27 cellular contexts compared by ENCODE assay signal in the genomic region with DNA sequence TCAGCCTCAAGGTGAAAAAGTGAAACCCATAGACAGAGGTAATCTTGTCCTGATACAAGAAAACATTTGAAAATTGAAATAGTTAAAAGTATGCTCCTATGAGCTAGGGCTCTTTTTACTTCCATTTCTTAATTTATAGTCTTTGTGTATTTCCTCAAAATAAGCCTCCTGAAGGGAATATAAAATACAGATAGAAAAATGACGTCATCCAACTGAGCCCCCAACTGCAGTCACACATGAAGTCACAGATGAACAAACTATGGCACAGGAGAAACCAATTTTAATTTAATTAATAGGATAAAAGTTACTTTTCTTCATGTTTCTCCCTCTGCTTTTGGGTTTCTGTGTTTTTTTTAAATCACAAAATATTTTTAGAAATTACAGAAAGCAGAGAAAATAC.
"Had no signal": no experiment of that assay in that cellular context is flagged by ENCODE, and none has a peak within 500 bp of the region (broad histone marks: within the 10 kb centered on the region; RNA-seq: fewer than 3 reads in every experiment).

No MANE protein-coding gene starts in this region.

- FAIRE-seq: urothelium cell line had no signal

- ATAC-seq: stimulated activated effector memory CD8-positive, alpha-beta T cell treated with anti-CD3 and anti-CD28 coated beads, Interleukin-12 subunit alpha, Interleukin-12 subunit beta, amount 100 ng/mL, for 72 hours; stimulated activated memory B cell treated with anti-CD40 and anti-IgM and Interleukin-4, amounts not matched to agents 10 μg/mL and 1 μg/mL and 100 μg/mL, for 72 hours; stimulated activated naive B cell treated with anti-CD40 and anti-IgM and Interleukin-4, amounts not matched to agents 10 μg/mL and 1 μg/mL and 100 μg/mL, for 72 hours; stimulated activated naive CD8-positive, alpha-beta T cell treated with anti-CD3 and anti-CD28 coated beads, Interleukin-15, amount 100 ng/mL, for 72 hours; stimulated activated naive CD8-positive, alpha-beta T cell treated with anti-CD3 and anti-CD28 coated beads, Interleukin-15, Interleukin-2, amounts not matched to agents 100 U/mL and 50 U/mL, for 24 hours; upper lobe of right lung had no signal

- H3K27ac ChIP-seq: stomach, suprapubic skin, testis, thoracic aorta, thyroid gland, tibial artery, tibial nerve, transverse colon, upper lobe of left lung, upper lobe of right lung, uterus, vagina had no signal

- H3K36me3 ChIP-seq: stomach, suprapubic skin, thoracic aorta, thyroid gland, tibial artery, tibial nerve, transverse colon, upper lobe of left lung, upper lobe of right lung, uterus, vagina had no signal

- H3K27me3 ChIP-seq: stomach, suprapubic skin, testis, thyroid gland, tibial artery, tibial nerve, transverse colon, upper lobe of left lung, upper lobe of right lung, uterus, vagina had no signal

- H3K9me3 ChIP-seq: suprapubic skin, testis, thoracic aorta, thyroid gland, tibial artery, tibial nerve, transverse colon, upper lobe of left lung, upper lobe of right lung, uterus, vagina had no signal

- DNase-seq: stimulated activated CD4-positive, alpha-beta T cell treated with anti-CD3 and anti-CD28 coated beads, Interleukin-2, amount 100 ng/mL, for 48 hours; stimulated activated CD4-positive, alpha-beta T cell treated with anti-CD3 and anti-CD28 coated beads, Interleukin-4, amount 100 ng/mL, for 1 hour; stimulated activated CD4-positive, alpha-beta T cell treated with anti-CD3 and anti-CD28 coated beads, Interleukin-4, amount 100 ng/mL, for 24 hours; stimulated activated CD4-positive, alpha-beta T cell treated with anti-CD3 and anti-CD28 coated beads, Interleukin-4, amount 100 ng/mL, for 4 hours; stimulated activated CD8-positive, alpha-beta memory T cell treated with anti-CD3 and anti-CD28 coated beads, Interleukin-4, amount 100 ng/mL, for 48 hours; stimulated activated naive B cell treated with anti-CD40 and anti-IgM and Interleukin-4, amounts not matched to agents 10 μg/mL and 1 μg/mL and 100 μg/mL, for 72 hours; stimulated activated naive CD4-positive, alpha-beta T cell; stimulated activated naive CD4-positive, alpha-beta T cell treated with Interleukin-2 at 50 U/mL for 16 hours; stimulated activated naive CD8-positive, alpha-beta T cell treated with anti-CD3 and anti-CD28 coated beads, Interleukin-15, amount 100 ng/mL, for 72 hours; stimulated activated naive CD8-positive, alpha-beta T cell treated with anti-CD3 and anti-CD28 coated beads, Interleukin-15, Interleukin-2, amounts not matched to agents 100 U/mL and 50 U/mL, for 24 hours; stomach; substantia nigra; testis; thyroid gland; tibial artery; transverse colon; trophoblast cell; upper lobe of left lung; upper lobe of right lung; uterus had no signal

- H3K4me1 ChIP-seq: stomach, suprapubic skin, testis, thyroid gland, tibial artery, tibial nerve, transverse colon, upper lobe of left lung, upper lobe of right lung, uterus, vagina had no signal

- H3K4me3 ChIP-seq: stomach, suprapubic skin, testis, thoracic aorta, thyroid gland, tibial artery, tibial nerve, transverse colon, upper lobe of left lung, upper lobe of right lung, uterus, vagina had no signal
